In the genomic region with DNA sequence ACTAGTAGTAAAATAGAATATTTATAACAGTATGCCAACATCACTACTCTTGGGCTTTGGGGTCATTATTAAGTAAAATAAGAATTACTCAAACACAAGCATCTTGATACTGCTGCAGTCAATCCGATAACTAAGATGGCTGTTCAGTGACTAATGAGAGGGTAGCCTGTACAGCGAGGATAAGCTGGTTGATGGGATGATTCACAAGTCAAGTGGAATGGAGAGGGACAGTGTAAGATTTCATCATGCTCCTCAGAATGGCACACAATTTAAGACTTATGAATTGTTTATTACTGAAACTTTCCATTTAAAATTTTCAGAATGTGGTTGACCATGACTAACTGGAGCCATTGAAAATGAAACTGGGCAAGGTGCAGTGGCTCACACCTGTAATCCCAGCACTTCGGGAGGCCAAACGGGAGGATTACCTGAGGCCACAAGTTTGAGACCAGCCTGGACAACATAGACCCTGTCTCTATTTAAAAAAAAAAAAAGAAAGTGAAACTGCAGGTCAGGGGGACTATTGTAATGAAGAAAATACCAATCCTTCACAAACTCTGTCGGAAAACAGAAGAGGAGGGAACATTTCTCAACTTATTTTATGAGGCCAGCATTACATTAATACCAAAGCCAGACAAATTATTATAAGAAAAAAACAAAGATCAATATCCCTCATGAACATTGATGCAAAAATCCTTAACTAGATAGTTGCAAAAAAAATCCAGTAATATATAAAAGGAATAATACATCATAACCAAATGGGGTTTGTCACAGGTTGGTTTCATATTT, we compare ENCODE assay signal across 8 cellular contexts. TPM values are rescaled to one million over a fixed set of nuclear protein-coding genes. Genes with fewer than 3 reads are reported as not detected.
DNase-seq lines count a peak whose midpoint lies in the region; ATAC-seq and TF ChIP-seq lines count a peak whose summit lies in the region.

No MANE protein-coding gene starts in this region.

- DNase-seq in Calu3 (no peak), SK-N-SH (no peak), foreskin keratinocyte (peak; percentile 60 to 94), 8988T (no peak), putamen (ENCODE audit: low spot score) (no peak), G401 (ENCODE audit: low spot score) (no peak)

- H4K20me1 ChIP-seq in SK-N-SH (ENCODE audit: insufficient read depth), result peaks cover 29% of the 10 kb centered on the region

- no peak overlapping the region for H2AFZ ChIP-seq in SK-N-SH (ENCODE audit: low read depth)

- no peaks in the 10 kb centered on the region for H3K4me1 ChIP-seq in HEK293 (ENCODE audit: control insufficient read depth, insufficient read depth, low read length)
- peaks cover 0 to 7% of the 10 kb centered on the region in 2 experiments; a peak in 3 of 4 replicates for H3K4me1 ChIP-seq in SK-N-SH (ENCODE audit: control insufficient read depth in 1 of 2, insufficient read depth in 2 of 2, low read depth in 1 of 2, low read length in 1 of 2)
- peaks cover 12% of the 10 kb centered on the region for H3K4me1 ChIP-seq in foreskin keratinocyte

- no peak for TF ChIP-seq EP300 in SK-N-SH (IDR thresholded peaks at IDR 0.05; ENCODE audit: borderline replicate concordance in 1 of 2, low read depth in 1 of 2, low read length in 1 of 2)

- no peak for TF ChIP-seq RAD21 in SK-N-SH (IDR thresholded peaks at IDR 0.05; ENCODE audit: low read length)

- H3K27me3 Mint-ChIP-seq in Calu3 (ENCODE audit: unreplicated experiment), result no peaks in the 10 kb centered on the region

- 72% methylated on average over 5 of the region's 5 CpGs for WGBS in SK-N-SH (ENCODE audit: low lambda C conversion rate)

- in situ Hi-C loops in G401 (cut with HindIII; ENCODE audit: low sequenced_read_pairs), result no loop called here

- peaks cover 11% of the 10 kb centered on the region for H3F3A ChIP-seq in SK-N-SH (replicated peaks; ENCODE audit: insufficient read depth)

- peaks cover 19% of the 10 kb centered on the region for H3K4me1 Mint-ChIP-seq in Calu3 (ENCODE audit: low read depth, unreplicated experiment)

- peaks cover 87% of the 10 kb centered on the region for H3K79me2 ChIP-seq in SK-N-SH (ENCODE audit: insufficient read depth)

- H3K4me3 ChIP-seq in HEK293 (ENCODE audit: low read depth, low read length), result no peak overlapping the region
- peak overlapping the region in 1 of 2 experiments; percentile 27; a peak in 1 of 4 replicates for H3K4me3 ChIP-seq in SK-N-SH (ENCODE audit: low read depth in 2 of 2, low read length in 1 of 2)

- peak; percentile 96 for ATAC-seq in foreskin keratinocyte
- no peak for ATAC-seq in HG03159 (IDR thresholded peaks at IDR 0.05; ENCODE audit: unreplicated experiment)

- no peaks in the 10 kb centered on the region; a peak in 1 of 3 replicates for H3K36me3 ChIP-seq in HEK293 (ENCODE audit: control insufficient read depth in 2 of 2, insufficient read depth in 1 of 2, low read length in 2 of 2)
- peaks cover 6 to 8% of the 10 kb centered on the region in 2 experiments for H3K36me3 ChIP-seq in SK-N-SH (replicated peaks in 1 of 2; ENCODE audit: control insufficient read depth in 1 of 2, insufficient read depth in 2 of 2, low read length in 1 of 2)

- H3K9me3 ChIP-seq in HEK293 (ENCODE audit: control insufficient read depth, insufficient read depth, low read depth, low read length) (no peaks in the 10 kb centered on the region), SK-N-SH (no peaks in the 10 kb centered on the region)

- peaks cover 21% of the 10 kb centered on the region for H3K36me3 Mint-ChIP-seq in Calu3 (ENCODE audit: insufficient read depth, unreplicated experiment)

- H3K9ac ChIP-seq in SK-N-SH, result peak overlapping the region; percentile 11; the same call in 1 of the 2 replicates

- peak overlapping the region; percentile 43; the same call in 1 of the 2 replicates for H3K4me2 ChIP-seq in SK-N-SH

- POLR2A ChIA-PET in HEK293 (lab: Yijun Ruan, JAX), result interaction anchor here (3.2 kb wide), 1 partner anchor 11 kb away, joined by 12 read pairs; a partner anchor contains a TSS
- POLR2A ChIA-PET in SK-N-SH (lab: Yijun Ruan, JAX), result no interaction called here

- no peaks in the 10 kb centered on the region for H3K9me2 ChIP-seq in SK-N-SH

- H3K27ac Mint-ChIP-seq in Calu3 (ENCODE audit: unreplicated experiment), result peak overlapping the region; percentile 14

- TF ChIP-seq CTCF in Calu3 (IDR thresholded peaks at IDR 0.05; ENCODE audit: unreplicated experiment) (no peak), HEK293 (tag by site-specific recombination; IDR thresholded peaks at IDR 0.05) (no peak), SK-N-SH (IDR thresholded peaks at IDR 0.05) (no peak), foreskin keratinocyte (conservative IDR thresholded peaks at IDR 0.05) (no peak)

- no peaks in the 10 kb centered on the region for H3K27me3 ChIP-seq in SK-N-SH (ENCODE audit: insufficient read depth)
- no peaks in the 10 kb centered on the region for H3K27me3 ChIP-seq in foreskin keratinocyte

- peaks cover 6% of the 10 kb centered on the region for H3K9me3 Mint-ChIP-seq in Calu3 (ENCODE audit: low read depth, unreplicated experiment)

- H3K4me3 Mint-ChIP-seq in Calu3 (ENCODE audit: low read depth, unreplicated experiment), result no peak overlapping the region

- no peak overlapping the region for H3K27ac ChIP-seq in HEK293 (ENCODE audit: extremely low read depth, low read depth, low read length)
- peak overlapping the region in 1 of 2 experiments; percentile 52; a peak in 2 of 4 replicates for H3K27ac ChIP-seq in SK-N-SH (ENCODE audit: low read depth in 2 of 2, low read length in 1 of 2)
- H3K27ac ChIP-seq in foreskin keratinocyte, result peak overlapping the region; percentile 26

- intact Hi-C loops in Calu3 (cut with micrococcal nuclease; ENCODE audit: unreplicated experiment), result no loop called here

- no TSS peak for BruUV-seq in Calu3 (replicated peaks; lab: Mats Ljungman, UMichigan)

- CTCF ChIA-PET in Calu3 (lab: Charles Lee) (interaction anchor here (1.0 kb wide), 1 partner anchor 10 kb away, joined by 3 read pairs; no protein-coding TSS in a partner anchor), HEK293 (lab: Yijun Ruan, JAX) (interaction anchor here (0.6 kb wide), 1 partner anchor 631 kb away, joined by 3 read pairs; no protein-coding TSS in a partner anchor), SK-N-SH (lab: Yijun Ruan, JAX) (interaction anchor here (1.0 kb wide), 1 partner anchor 9 kb away, joined by 3 read pairs; no protein-coding TSS in a partner anchor)

TF ChIP-seq in HEK293, 187 proteins besides CTCF, POLR2A, EP300 and RAD21 (continues in another document):
- TF ChIP-seq, protein P1, sequence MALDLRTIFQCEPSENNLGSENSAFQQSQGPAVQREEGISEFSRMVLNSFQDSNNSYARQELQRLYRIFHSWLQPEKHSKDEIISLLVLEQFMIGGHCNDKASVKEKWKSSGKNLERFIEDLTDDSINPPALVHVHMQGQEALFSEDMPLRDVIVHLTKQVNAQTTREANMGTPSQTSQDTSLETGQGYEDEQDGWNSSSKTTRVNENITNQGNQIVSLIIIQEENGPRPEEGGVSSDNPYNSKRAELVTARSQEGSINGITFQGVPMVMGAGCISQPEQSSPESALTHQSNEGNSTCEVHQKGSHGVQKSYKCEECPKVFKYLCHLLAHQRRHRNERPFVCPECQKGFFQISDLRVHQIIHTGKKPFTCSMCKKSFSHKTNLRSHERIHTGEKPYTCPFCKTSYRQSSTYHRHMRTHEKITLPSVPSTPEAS (tag by site-specific recombination; IDR thresholded peaks at IDR 0.05), result 0 out of 2 replicates have a peak, but pooled peaks have one; percentile 26
- TF ChIP-seq ZNF146 (tag by site-specific recombination; IDR thresholded peaks at IDR 0.05), result no peak

TF ChIP-seq in SK-N-SH, 30 proteins besides CTCF, POLR2A, EP300 and RAD21 (continues in another document):
- TF ChIP-seq, protein P2, sequence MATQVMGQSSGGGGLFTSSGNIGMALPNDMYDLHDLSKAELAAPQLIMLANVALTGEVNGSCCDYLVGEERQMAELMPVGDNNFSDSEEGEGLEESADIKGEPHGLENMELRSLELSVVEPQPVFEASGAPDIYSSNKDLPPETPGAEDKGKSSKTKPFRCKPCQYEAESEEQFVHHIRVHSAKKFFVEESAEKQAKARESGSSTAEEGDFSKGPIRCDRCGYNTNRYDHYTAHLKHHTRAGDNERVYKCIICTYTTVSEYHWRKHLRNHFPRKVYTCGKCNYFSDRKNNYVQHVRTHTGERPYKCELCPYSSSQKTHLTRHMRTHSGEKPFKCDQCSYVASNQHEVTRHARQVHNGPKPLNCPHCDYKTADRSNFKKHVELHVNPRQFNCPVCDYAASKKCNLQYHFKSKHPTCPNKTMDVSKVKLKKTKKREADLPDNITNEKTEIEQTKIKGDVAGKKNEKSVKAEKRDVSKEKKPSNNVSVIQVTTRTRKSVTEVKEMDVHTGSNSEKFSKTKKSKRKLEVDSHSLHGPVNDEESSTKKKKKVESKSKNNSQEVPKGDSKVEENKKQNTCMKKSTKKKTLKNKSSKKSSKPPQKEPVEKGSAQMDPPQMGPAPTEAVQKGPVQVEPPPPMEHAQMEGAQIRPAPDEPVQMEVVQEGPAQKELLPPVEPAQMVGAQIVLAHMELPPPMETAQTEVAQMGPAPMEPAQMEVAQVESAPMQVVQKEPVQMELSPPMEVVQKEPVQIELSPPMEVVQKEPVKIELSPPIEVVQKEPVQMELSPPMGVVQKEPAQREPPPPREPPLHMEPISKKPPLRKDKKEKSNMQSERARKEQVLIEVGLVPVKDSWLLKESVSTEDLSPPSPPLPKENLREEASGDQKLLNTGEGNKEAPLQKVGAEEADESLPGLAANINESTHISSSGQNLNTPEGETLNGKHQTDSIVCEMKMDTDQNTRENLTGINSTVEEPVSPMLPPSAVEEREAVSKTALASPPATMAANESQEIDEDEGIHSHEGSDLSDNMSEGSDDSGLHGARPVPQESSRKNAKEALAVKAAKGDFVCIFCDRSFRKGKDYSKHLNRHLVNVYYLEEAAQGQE (IDR thresholded peaks at IDR 0.05; ENCODE audit: low read depth, low read length), result no peak
- no peak for TF ChIP-seq MEF2A (IDR thresholded peaks at IDR 0.05; ENCODE audit: borderline replicate concordance, low read depth)
- TF ChIP-seq FOXJ3 (CRISPR knock-in tag; IDR thresholded peaks at IDR 0.05), result no peak
- no peak; the same call in 1 of the 2 replicates for TF ChIP-seq JUND (IDR thresholded peaks at IDR 0.05)
- no peak for TF ChIP-seq NFIC (IDR thresholded peaks at IDR 0.05; ENCODE audit: borderline replicate concordance)
- no peak for TF ChIP-seq CHD2 (IDR thresholded peaks at IDR 0.05; ENCODE audit: low read length, partially characterized antibody)

RNA-seq across cellular contexts. Expression of a gene that starts 11.2 kb away (rescaled TPM):
- total RNA-seq in Calu3 (2022) (86.1 and 86.6 TPM in 2 replicates), foreskin keratinocyte (26.5 and 33.1 TPM in 2 replicates)
- polyA plus RNA-seq in SK-N-SH (2012; rRNA removed) (8.9 and 11.0 TPM in 2 replicates), foreskin keratinocyte (12.6 and 12.7 TPM in 2 replicates)
- 11.6 and 12.3 TPM in 2 replicates for polyA plus RNA-seq in SK-N-SH (2012; cell fraction: cytosol; rRNA removed)
- polyA plus RNA-seq in SK-N-SH (2012; cell fraction: nucleus; rRNA removed), result 14.2 and 22.6 TPM in 2 replicates
- 22.0 and 41.9 TPM in 2 replicates for total RNA-seq in G401 (2014; rRNA removed; shearing (Covaris generic))

RNA-seq across cellular contexts. Expression of a gene that starts 16.3 kb away (rescaled TPM):
- 146 and 160 TPM in 2 replicates for total RNA-seq in Calu3 (2022)
- polyA plus RNA-seq in SK-N-SH (2012; rRNA removed), result 21.2 and 22.2 TPM in 2 replicates
- 34.6 and 60.8 TPM in 2 replicates for polyA plus RNA-seq in SK-N-SH (2012; cell fraction: cytosol; rRNA removed)
- 12.4 and 21.0 TPM in 2 replicates for polyA plus RNA-seq in SK-N-SH (2012; cell fraction: nucleus; rRNA removed)
- 81.9 and 90.5 TPM in 2 replicates for total RNA-seq in foreskin keratinocyte
- polyA plus RNA-seq in foreskin keratinocyte, result 126 and 150 TPM in 2 replicates
- 30.4 and 35.9 TPM in 2 replicates for total RNA-seq in G401 (2014; rRNA removed; shearing (Covaris generic))

Comparison
In these comparisons a context has a peak if more than half of its experiments do, and no peak if none do; other contexts are left out.
1. DNase-seq: peak in foreskin keratinocyte (2 of 2); none in Calu3 (single experiment), SK-N-SH (single experiment), 8988T (single experiment), putamen (single experiment) and G401 (single experiment).